Comparison of ENCODE assay signal across 2 cellular contexts in the genomic region with DNA sequence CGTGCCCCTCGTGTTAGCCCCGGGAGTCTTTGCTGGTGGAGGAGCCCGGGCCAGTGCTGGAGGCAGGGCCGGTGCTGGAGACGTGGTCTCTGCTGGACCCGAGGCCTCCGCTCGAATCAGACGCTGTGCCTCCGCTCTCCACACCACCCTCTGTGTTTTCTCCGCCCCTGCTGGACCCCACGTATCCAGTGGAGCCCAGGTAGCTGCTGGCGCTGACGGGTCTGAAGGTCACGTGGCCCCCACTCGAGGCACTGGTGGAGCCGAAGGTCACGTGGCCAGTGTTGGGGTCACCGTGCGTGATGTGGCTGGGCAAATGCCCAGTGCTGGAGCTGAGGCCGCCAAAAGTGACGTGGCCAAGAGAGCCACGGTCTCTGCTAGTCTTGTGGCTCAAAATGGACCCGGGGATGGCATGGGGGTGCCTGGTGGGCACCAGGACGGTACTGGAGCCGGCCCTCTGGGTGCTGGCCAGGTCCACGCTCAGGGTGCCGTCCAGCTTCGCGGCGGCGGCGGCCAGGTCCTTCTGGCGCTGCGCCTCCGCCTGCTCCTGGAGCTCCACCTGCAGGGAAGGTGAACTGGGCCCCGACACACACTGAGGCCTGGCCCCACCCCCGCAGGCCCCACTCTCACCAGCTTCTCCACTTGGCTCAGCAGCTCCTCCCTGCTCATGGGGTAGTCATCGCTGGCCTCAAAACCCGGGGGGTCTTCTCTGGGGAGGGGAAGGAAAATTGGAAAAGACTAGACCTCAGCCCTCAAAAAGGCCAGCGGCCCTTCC.
TF ChIP-seq lines count a peak whose summit lies in the region.

No MANE protein-coding gene starts in this region.

TF ChIP-seq in K562, 482 proteins besides CTCF, POLR2A, EP300 and RAD21:
- TF ChIP-seq BMI1 (IDR thresholded peaks at IDR 0.05; ENCODE audit: low read length) (no peak), USF2 (CRISPR knock-in tag; IDR thresholded peaks at IDR 0.05) (peak; percentile 74), CHD1 (IDR thresholded peaks at IDR 0.05; ENCODE audit: low read length) (no peak), SPI1 (IDR thresholded peaks at IDR 0.05; ENCODE audit: borderline replicate concordance, low read depth, low read length) (no peak), FOXO4 (CRISPR knock-in tag; IDR thresholded peaks at IDR 0.05) (no peak), KLF1 (tag; IDR thresholded peaks at IDR 0.05) (no peak), ZNF143 (CRISPR knock-in tag; IDR thresholded peaks at IDR 0.05) (no peak), TARDBP (IDR thresholded peaks at IDR 0.05) (no peak)
- TF ChIP-seq, protein P1, sequence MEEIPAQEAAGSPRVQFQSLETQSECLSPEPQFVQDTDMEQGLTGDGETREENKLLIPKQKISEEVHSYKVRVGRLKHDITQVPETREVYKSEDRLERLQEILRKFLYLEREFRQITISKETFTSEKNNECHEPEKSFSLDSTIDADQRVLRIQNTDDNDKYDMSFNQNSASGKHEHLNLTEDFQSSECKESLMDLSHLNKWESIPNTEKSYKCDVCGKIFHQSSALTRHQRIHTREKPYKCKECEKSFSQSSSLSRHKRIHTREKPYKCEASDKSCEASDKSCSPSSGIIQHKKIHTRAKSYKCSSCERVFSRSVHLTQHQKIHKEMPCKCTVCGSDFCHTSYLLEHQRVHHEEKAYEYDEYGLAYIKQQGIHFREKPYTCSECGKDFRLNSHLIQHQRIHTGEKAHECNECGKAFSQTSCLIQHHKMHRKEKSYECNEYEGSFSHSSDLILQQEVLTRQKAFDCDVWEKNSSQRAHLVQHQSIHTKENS (CRISPR knock-in tag; IDR thresholded peaks at IDR 0.05): no peak
- TF ChIP-seq, protein P2, sequence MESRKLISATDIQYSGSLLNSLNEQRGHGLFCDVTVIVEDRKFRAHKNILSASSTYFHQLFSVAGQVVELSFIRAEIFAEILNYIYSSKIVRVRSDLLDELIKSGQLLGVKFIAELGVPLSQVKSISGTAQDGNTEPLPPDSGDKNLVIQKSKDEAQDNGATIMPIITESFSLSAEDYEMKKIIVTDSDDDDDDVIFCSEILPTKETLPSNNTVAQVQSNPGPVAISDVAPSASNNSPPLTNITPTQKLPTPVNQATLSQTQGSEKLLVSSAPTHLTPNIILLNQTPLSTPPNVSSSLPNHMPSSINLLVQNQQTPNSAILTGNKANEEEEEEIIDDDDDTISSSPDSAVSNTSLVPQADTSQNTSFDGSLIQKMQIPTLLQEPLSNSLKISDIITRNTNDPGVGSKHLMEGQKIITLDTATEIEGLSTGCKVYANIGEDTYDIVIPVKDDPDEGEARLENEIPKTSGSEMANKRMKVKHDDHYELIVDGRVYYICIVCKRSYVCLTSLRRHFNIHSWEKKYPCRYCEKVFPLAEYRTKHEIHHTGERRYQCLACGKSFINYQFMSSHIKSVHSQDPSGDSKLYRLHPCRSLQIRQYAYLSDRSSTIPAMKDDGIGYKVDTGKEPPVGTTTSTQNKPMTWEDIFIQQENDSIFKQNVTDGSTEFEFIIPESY (CRISPR knock-in tag; IDR thresholded peaks at IDR 0.05): 0 out of 2 replicates have a peak, but pooled peaks have one; percentile 58
- TF ChIP-seq, protein P3, sequence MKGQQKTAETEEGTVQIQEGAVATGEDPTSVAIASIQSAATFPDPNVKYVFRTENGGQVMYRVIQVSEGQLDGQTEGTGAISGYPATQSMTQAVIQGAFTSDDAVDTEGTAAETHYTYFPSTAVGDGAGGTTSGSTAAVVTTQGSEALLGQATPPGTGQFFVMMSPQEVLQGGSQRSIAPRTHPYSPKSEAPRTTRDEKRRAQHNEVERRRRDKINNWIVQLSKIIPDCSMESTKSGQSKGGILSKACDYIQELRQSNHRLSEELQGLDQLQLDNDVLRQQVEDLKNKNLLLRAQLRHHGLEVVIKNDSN (CRISPR knock-in tag; IDR thresholded peaks at IDR 0.05): peak; percentile 70

TF ChIP-seq in HepG2, 621 proteins besides CTCF, POLR2A, EP300 and RAD21 (continues in another document):
- no peak for TF ChIP-seq ZNF3 (CRISPR knock-in tag; IDR thresholded peaks at IDR 0.05)
- TF ChIP-seq ZNF792 (CRISPR knock-in tag; IDR thresholded peaks at IDR 0.05): no peak
- no peak for TF ChIP-seq ZNF225 (CRISPR knock-in tag; IDR thresholded peaks at IDR 0.05)
- TF ChIP-seq NR3C1 (CRISPR knock-in tag; IDR thresholded peaks at IDR 0.05): no peak
- no peak for TF ChIP-seq ZNF207 (IDR thresholded peaks at IDR 0.05; ENCODE audit: borderline replicate concordance)
- no peak for TF ChIP-seq ZNF772 (CRISPR knock-in tag; IDR thresholded peaks at IDR 0.05)
- no peak for TF ChIP-seq MAFK (conservative IDR thresholded peaks at IDR 0.05 in 1 of 2, IDR thresholded peaks at IDR 0.05 in 1 of 2; ENCODE audit: low read length in 2 of 2)
- TF ChIP-seq NR1H2 (CRISPR knock-in tag; IDR thresholded peaks at IDR 0.05; ENCODE audit: borderline replicate concordance, low read depth): no peak
- no peak for TF ChIP-seq HNRNPK (IDR thresholded peaks at IDR 0.05; ENCODE audit: low read depth, low read length, poor library complexity, severe bottlenecking)
- TF ChIP-seq ZNF282 (IDR thresholded peaks at IDR 0.05; ENCODE audit: partially characterized antibody): no peak
- peak; percentile 37; the same call in 1 of the 2 replicates for TF ChIP-seq USF2 (IDR thresholded peaks at IDR 0.05; ENCODE audit: low read depth, low read length)
- TF ChIP-seq USF2 (CRISPR knock-in tag; IDR thresholded peaks at IDR 0.05; ENCODE audit: borderline replicate concordance): no peak
- no peak for TF ChIP-seq RFX1 (IDR thresholded peaks at IDR 0.05)
- no peak for TF ChIP-seq TAF15 (IDR thresholded peaks at IDR 0.05; ENCODE audit: low read depth, low read length, poor library complexity, severe bottlenecking)
- TF ChIP-seq RAD51 (IDR thresholded peaks at IDR 0.05; ENCODE audit: borderline replicate concordance): peak; percentile 32; the same call in 1 of the 2 replicates
- no peak for TF ChIP-seq PCBP2 (optimal IDR thresholded peaks at IDR 0.05; ENCODE audit: low read depth, low read length, poor library complexity, severe bottlenecking)
- no peak for TF ChIP-seq NFKB2 (CRISPR knock-in tag; IDR thresholded peaks at IDR 0.05; ENCODE audit: borderline replicate concordance)
- TF ChIP-seq MLLT10 (CRISPR knock-in tag; IDR thresholded peaks at IDR 0.05): no peak
- TF ChIP-seq KAT2B (IDR thresholded peaks at IDR 0.05; ENCODE audit: borderline replicate concordance, low read depth, low read length): no peak
- TF ChIP-seq PAX8 (CRISPR knock-in tag; IDR thresholded peaks at IDR 0.05; ENCODE audit: borderline replicate concordance): no peak
- TF ChIP-seq SNAI1 (CRISPR knock-in tag; IDR thresholded peaks at IDR 0.05; ENCODE audit: borderline replicate concordance): no peak
- TF ChIP-seq ZHX1 (CRISPR knock-in tag; IDR thresholded peaks at IDR 0.05; ENCODE audit: low read depth): no peak
- no peak for TF ChIP-seq MAFG (CRISPR knock-in tag; IDR thresholded peaks at IDR 0.05)
- 0 out of 2 replicates have a peak, but pooled peaks have one; percentile 29 for TF ChIP-seq ZNF768 (CRISPR knock-in tag; IDR thresholded peaks at IDR 0.05)
- TF ChIP-seq BRCA1 (CRISPR knock-in tag; IDR thresholded peaks at IDR 0.05): no peak
- TF ChIP-seq ZNF710 (CRISPR knock-in tag; IDR thresholded peaks at IDR 0.05; ENCODE audit: borderline replicate concordance): no peak
- TF ChIP-seq MXD4 (CRISPR knock-in tag; IDR thresholded peaks at IDR 0.05): no peak
- no peak for TF ChIP-seq KAT8 (CRISPR knock-in tag; IDR thresholded peaks at IDR 0.05)
- no peak for TF ChIP-seq ZNF83 (CRISPR knock-in tag; IDR thresholded peaks at IDR 0.05; ENCODE audit: borderline replicate concordance)
- no peak for TF ChIP-seq ZNF558 (CRISPR knock-in tag; IDR thresholded peaks at IDR 0.05; ENCODE audit: borderline replicate concordance)
- TF ChIP-seq, protein P2 (CRISPR knock-in tag; IDR thresholded peaks at IDR 0.05): peak; percentile 68
- TF ChIP-seq ELF1 (CRISPR knock-in tag; IDR thresholded peaks at IDR 0.05): no peak
- TF ChIP-seq ZBTB38 (CRISPR knock-in tag; IDR thresholded peaks at IDR 0.05): 0 out of 2 replicates have a peak, but pooled peaks have one; percentile 17
- no peak for TF ChIP-seq HNRNPH1 (optimal IDR thresholded peaks at IDR 0.05; ENCODE audit: low read depth, low read length)
- no peak for TF ChIP-seq NPAS2 (CRISPR knock-in tag; IDR thresholded peaks at IDR 0.05; ENCODE audit: borderline replicate concordance)
- TF ChIP-seq BHLHE40 (IDR thresholded peaks at IDR 0.05; ENCODE audit: low read length): no peak
- no peak for TF ChIP-seq GMEB2 (CRISPR knock-in tag; IDR thresholded peaks at IDR 0.05; ENCODE audit: low read depth)
- no peak for TF ChIP-seq HMGXB4 (CRISPR knock-in tag; IDR thresholded peaks at IDR 0.05; ENCODE audit: borderline replicate concordance in 1 of 2, low read depth in 1 of 2)
- no peak for TF ChIP-seq U2AF2 (IDR thresholded peaks at IDR 0.05; ENCODE audit: low read depth, low read length)
